Comparison of ENCODE assay signal across 28 cellular contexts in the genomic region with DNA sequence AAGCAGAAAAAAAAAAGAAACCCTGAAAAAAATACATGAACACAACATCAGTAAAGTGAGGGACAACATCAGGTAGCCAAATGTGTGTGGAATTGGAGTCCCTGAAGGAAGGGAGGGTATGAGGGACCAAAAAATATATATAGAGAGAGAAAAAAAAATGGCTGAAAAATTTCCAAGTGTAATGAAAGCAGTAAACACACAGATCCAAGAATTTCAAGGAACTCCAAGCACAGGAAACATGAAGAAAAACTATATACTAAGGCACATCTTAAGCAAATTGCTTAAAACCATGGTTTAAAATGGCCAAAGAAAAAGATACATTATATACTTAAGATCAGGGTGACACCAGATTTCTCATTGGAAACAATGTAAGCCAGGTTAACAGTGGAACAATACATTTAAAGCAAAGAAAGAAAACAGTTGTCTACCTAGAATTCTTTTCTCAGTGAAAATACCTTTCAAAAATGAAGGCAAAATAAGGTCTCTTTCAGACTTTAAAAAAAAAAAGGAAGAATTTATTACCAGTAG.
"Had no signal": no experiment of that assay in that cellular context is flagged by ENCODE, and none has a peak within 500 bp of the region (broad histone marks: within the 10 kb centered on the region; RNA-seq: fewer than 3 reads in every experiment).

No MANE protein-coding gene starts in this region.

- H3K27ac Mint-ChIP-seq: dendritic cell treated with granulocyte-macrophage colony-stimulating factor and Interleukin-4, amounts not matched to agents 40 ng/mL and 50 ng/mL, for 4 days; endodermal cell; mesothelial cell of epicardium had no signal

- H3K4me1 ChIP-seq: colonic mucosa, gastrocnemius medialis, left lung, lower lobe of right lung had no signal

- H3K27me3 ChIP-seq: colonic mucosa, esophagus squamous epithelium, gastrocnemius medialis, heart right ventricle, left lung had no signal

- H3K36me3 ChIP-seq: colonic mucosa, esophagus squamous epithelium, gastrocnemius medialis, heart right ventricle, left lung, lower lobe of right lung had no signal

- H3K27me3 Mint-ChIP-seq: dendritic cell treated with granulocyte-macrophage colony-stimulating factor and Interleukin-4, amounts not matched to agents 40 ng/mL and 50 ng/mL, for 4 days; effector memory CD8-positive, alpha-beta T cell; naive B cell had no signal

- H3K36me3 Mint-ChIP-seq: naive B cell had no signal

- H3K9me3 Mint-ChIP-seq: effector memory CD8-positive, alpha-beta T cell; naive B cell had no signal

- H3K27ac ChIP-seq: colonic mucosa, epithelial cell of prostate, esophagus squamous epithelium, gastrocnemius medialis, heart right ventricle, left lung, lower lobe of right lung had no signal

- ATAC-seq: effector memory CD8-positive, alpha-beta T cell; esophagus mucosa; gastrocnemius medialis; heart right ventricle; left cardiac atrium; left lung; left ventricle myocardium superior; lower lobe of right lung; mucosa of descending colon had no signal

- H3K4me3 ChIP-seq: colonic mucosa, esophagus squamous epithelium, gastrocnemius medialis, heart right ventricle, left lung, lower lobe of right lung, mucosa of descending colon had no signal

- DNase-seq: colonic mucosa; cortex of kidney; effector CD8-positive, alpha-beta T cell; effector memory CD8-positive, alpha-beta T cell; endodermal cell; erythroblast; esophagus squamous epithelium; foreskin fibroblast; foreskin melanocyte; gastrocnemius medialis; glutamatergic neuron; head of caudate nucleus; heart right ventricle; hippocampal formation; left cardiac atrium; left lung; left ventricle myocardium superior; lower lobe of right lung; mesenchymal stem cell; mucosa of descending colon; naive B cell had no signal

- H3K4me3 Mint-ChIP-seq: dendritic cell treated with granulocyte-macrophage colony-stimulating factor and Interleukin-4, amounts not matched to agents 40 ng/mL and 50 ng/mL, for 4 days; effector memory CD8-positive, alpha-beta T cell; endodermal cell; mesothelial cell of epicardium; naive B cell had no signal

- H3K9me3 ChIP-seq: colonic mucosa, gastrocnemius medialis, left lung, lower lobe of right lung, mucosa of descending colon had no signal

- FAIRE-seq: endometrium, islet of Langerhans, keratinocyte had no signal
